In the genomic region with DNA sequence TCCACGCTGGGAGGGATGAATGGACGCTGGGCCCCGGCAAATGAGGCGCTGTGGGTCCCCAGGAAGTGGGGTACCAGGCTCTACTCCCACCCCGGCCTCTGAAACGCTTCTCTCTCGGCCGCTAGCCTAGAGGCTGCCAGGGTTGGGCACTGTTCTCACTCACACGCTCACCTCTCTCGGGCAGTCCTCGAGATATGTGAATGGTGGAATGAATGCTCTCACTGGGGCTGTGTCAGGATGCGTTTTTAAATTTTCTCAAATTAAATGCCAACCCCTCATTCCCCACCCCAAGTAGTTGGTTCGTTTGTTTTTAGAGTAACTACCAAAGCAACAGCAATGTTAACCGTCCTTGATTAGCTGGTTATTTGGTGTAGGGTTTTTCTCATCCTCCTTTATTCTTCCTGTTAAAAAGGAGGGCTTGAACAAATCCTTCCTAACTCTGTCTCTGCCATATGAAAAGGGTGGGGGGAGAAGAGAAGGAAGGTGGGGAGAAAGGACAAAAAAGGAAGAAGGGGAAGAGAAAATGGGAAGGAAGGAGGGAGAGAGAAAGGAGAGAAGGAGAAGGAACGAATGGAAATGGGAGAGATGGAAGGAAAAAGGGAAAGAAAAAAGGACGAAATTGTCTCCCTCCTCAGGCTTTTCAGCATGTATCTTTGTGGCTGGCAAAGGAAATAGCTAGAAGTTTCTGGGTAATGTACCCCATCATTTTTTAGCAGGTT, we compare ENCODE assay signal across 9 cellular contexts. TPM values are rescaled to one million over a fixed set of nuclear protein-coding genes. Genes with fewer than 3 reads are reported as not detected.
A peak's percentile ranks its signal among the peaks of the same experiment; 100 is the strongest.
DNase-seq lines count a peak whose midpoint lies in the region; TF ChIP-seq lines count a peak whose summit lies in the region.
"Had no signal": no experiment of that assay in that cellular context is flagged by ENCODE, and none has a peak within 500 bp of the region (broad histone marks: within the 10 kb centered on the region; RNA-seq: fewer than 3 reads in every experiment).

No MANE protein-coding gene starts in this region.

- H2AFZ ChIP-seq in KMS-11 (ENCODE audit: low read depth): peak overlapping the region; percentile 61

- H3K27me3 ChIP-seq in KMS-11 (ENCODE audit: insufficient read depth, low read depth) (0 out of 2 replicates have a peak, but pooled peaks cover 3% of the 10 kb centered on the region), endodermal cell (ENCODE audit: control insufficient read depth, insufficient read depth, low read length, poor library complexity, severe bottlenecking) (peaks cover 96% of the 10 kb centered on the region), prostate gland (replicated peaks; ENCODE audit: insufficient read depth) (peaks cover 46% of the 10 kb centered on the region)

- H3K79me2 ChIP-seq in KMS-11 (ENCODE audit: insufficient read depth, low read depth): no peaks in the 10 kb centered on the region

- H3K27ac ChIP-seq in KMS-11: no peak overlapping the region
- no peak overlapping the region for H3K27ac ChIP-seq in endodermal cell (ENCODE audit: low read depth, low read length)
- H3K27ac ChIP-seq in prostate gland: peak overlapping the region; percentile 58 to 68

- H3K36me3 ChIP-seq in KMS-11 (ENCODE audit: insufficient read depth) (no peaks in the 10 kb centered on the region), endodermal cell (ENCODE audit: control insufficient read depth, insufficient read depth, low read length) (no peaks in the 10 kb centered on the region), prostate gland (no peaks in the 10 kb centered on the region)

- DNase-seq in activated naive CD4-positive, alpha-beta T cell treated with anti-CD3 and anti-CD28 coated beads, Interleukin-2, amount 10 ng/mL, durations not matched to agents 7 days and 5 days: no peak
- no peak for DNase-seq in activated naive CD4-positive, alpha-beta T cell treated with anti-CD3 and anti-CD28 coated beads, Interleukin-2, amount 50 U/mL, for 16 hours
- DNase-seq in endodermal cell (no peak), prostate gland (ENCODE audit: low spot score) (no peak), NK-92 (lab: John Stamatoyannopoulos, UW; ENCODE audit: unreplicated experiment) (no peak), mucosa of gallbladder (ENCODE audit: low spot score) (no peak)
- no peak for DNase-seq in activated CD8-positive, alpha-beta memory T cell treated with anti-CD3 and anti-CD28 coated beads, Interleukin-2, amount 50 U/mL, for 4 hours

- TF ChIP-seq POLR2A in prostate gland (IDR thresholded peaks at IDR 0.05): no peak

- H3K4me2 ChIP-seq in KMS-11: peak overlapping the region; percentile 36; the same call in 1 of the 2 replicates

- H4K20me1 ChIP-seq in KMS-11 (ENCODE audit: insufficient read depth): no peaks in the 10 kb centered on the region

- TF ChIP-seq CTCF in KMS-11 (conservative IDR thresholded peaks at IDR 0.05; ENCODE audit: low read depth, low read length) (no peak), endodermal cell (conservative IDR thresholded peaks at IDR 0.05) (no peak), prostate gland (IDR thresholded peaks at IDR 0.05) (no peak)

- 9 to 50% methylated on average over 1 to 14 of the region's 16 CpGs for WGBS in endodermal cell (ENCODE audit: insufficient coverage in 1 of 2, insufficient read length in 1 of 2), 2 experiments
- WGBS in prostate gland: 10% methylated on average over 16 of the region's 16 CpGs

- no peaks in the 10 kb centered on the region for H3K4me1 ChIP-seq in KMS-11 (ENCODE audit: low read depth, poor library complexity, severe bottlenecking)
- peaks cover 12% of the 10 kb centered on the region for H3K4me1 ChIP-seq in endodermal cell (ENCODE audit: control insufficient read depth, insufficient read depth, low read length)
- no peaks in the 10 kb centered on the region for H3K4me1 ChIP-seq in prostate gland (replicated peaks)

- peaks cover 99% of the 10 kb centered on the region for H3K27me3 Mint-ChIP-seq in activated naive CD4-positive, alpha-beta T cell treated with anti-CD3 and anti-CD28 coated beads, Interleukin-2, amount 10 ng/mL, durations not matched to agents 7 days and 5 days
- H3K27me3 Mint-ChIP-seq in endodermal cell (ENCODE audit: insufficient read depth): peaks cover 100% of the 10 kb centered on the region

- peak overlapping the region; percentile 83 for H3K4me3 Mint-ChIP-seq in activated naive CD4-positive, alpha-beta T cell treated with anti-CD3 and anti-CD28 coated beads, Interleukin-2, amount 10 ng/mL, durations not matched to agents 7 days and 5 days
- H3K4me3 Mint-ChIP-seq in endodermal cell: peak overlapping the region; percentile 60

- CTCF ChIA-PET in activated naive CD4-positive, alpha-beta T cell treated with anti-CD3 and anti-CD28 coated beads, Interleukin-2, amount 10 ng/mL, durations not matched to agents 7 days and 5 days (lab: Charles Lee): interaction anchor here (0.7 to 1.7 kb wide), 2 partner anchors 29 to 259 kb away, joined by 3 to 5 read pairs; no protein-coding TSS in a partner anchor

- intact Hi-C loops in prostate gland (cut with DNase I): loop anchor here (2.0 to 10.0 kb wide), 5 partner anchors 49 to 1276 kb away; no protein-coding TSS in a partner anchor

- peaks cover 1% of the 10 kb centered on the region for H3K36me3 Mint-ChIP-seq in activated naive CD4-positive, alpha-beta T cell treated with anti-CD3 and anti-CD28 coated beads, Interleukin-2, amount 10 ng/mL, durations not matched to agents 7 days and 5 days
- no peaks in the 10 kb centered on the region for H3K36me3 Mint-ChIP-seq in endodermal cell (ENCODE audit: low read depth)

- H3K4me1 Mint-ChIP-seq in activated naive CD4-positive, alpha-beta T cell treated with anti-CD3 and anti-CD28 coated beads, Interleukin-2, amount 10 ng/mL, durations not matched to agents 7 days and 5 days: peaks cover 52% of the 10 kb centered on the region
- H3K4me1 Mint-ChIP-seq in endodermal cell: peaks cover 34% of the 10 kb centered on the region

- H3K9ac ChIP-seq in KMS-11 (no peak overlapping the region), endodermal cell (ENCODE audit: extremely low read depth, low read length, poor library complexity, severe bottlenecking) (no peak overlapping the region)

- no peaks in the 10 kb centered on the region for H3K9me3 Mint-ChIP-seq in activated naive CD4-positive, alpha-beta T cell treated with anti-CD3 and anti-CD28 coated beads, Interleukin-2, amount 10 ng/mL, durations not matched to agents 7 days and 5 days
- no peaks in the 10 kb centered on the region for H3K9me3 Mint-ChIP-seq in endodermal cell

- H3K9me3 ChIP-seq in endodermal cell (ENCODE audit: control insufficient read depth, low read length) (no peaks in the 10 kb centered on the region), prostate gland (no peaks in the 10 kb centered on the region)

- H3K4me3 ChIP-seq in KMS-11 (IDR thresholded peaks at IDR 0.05; ENCODE audit: insufficient read depth, low read depth, low read length): no peak overlapping the region
- H3K4me3 ChIP-seq in endodermal cell (ENCODE audit: low read length): peak overlapping the region; percentile 76
- peak overlapping the region; percentile 28 to 35 for H3K4me3 ChIP-seq in prostate gland

- no peak overlapping the region for H3K27ac Mint-ChIP-seq in activated naive CD4-positive, alpha-beta T cell treated with anti-CD3 and anti-CD28 coated beads, Interleukin-2, amount 10 ng/mL, durations not matched to agents 7 days and 5 days
- H3K27ac Mint-ChIP-seq in endodermal cell: no peak overlapping the region

RNA-seq across cellular contexts. Expression of a gene that starts 1.4 kb away (rescaled TPM):
- total RNA-seq in endodermal cell: under 1 TPM in 1 of 2 donors, not detected in 1; 0.24 TPM
- 8.6 TPM for polyA plus RNA-seq in endodermal cell (2013, experiment 1 of 2)
- polyA plus RNA-seq in endodermal cell (2013, experiment 2 of 2): 7.0 TPM
- 10 to 100 TPM in 1 of 2 donors, 1 to 10 TPM in 1; 4.8 to 20.4 TPM for total RNA-seq in prostate gland
- total RNA-seq in mucosa of gallbladder: 12.9 TPM
- total RNA-seq: bronchial epithelial cell had no signal

Comparison
In these comparisons a context has a peak if more than half of its experiments do, and no peak if none do; other contexts are left out.
1. H3K27ac ChIP-seq: peak in prostate gland (2 of 2); none in KMS-11 (single experiment) and endodermal cell (single experiment).
2. RNA of a gene that starts 1.4 kb away (total RNA-seq): 4.8 to 20.4 TPM in prostate gland and 12.9 TPM in mucosa of gallbladder (single experiment); 0.24 TPM in endodermal cell; every median in the first group is over 4 times any median in the second.